In genomic region chr1:107963601-107964396, GRCh38 we compare ENCODE assay signal across 8 cellular contexts. TPM values are rescaled to one million over a fixed set of nuclear protein-coding genes. Genes with fewer than 3 reads are reported as not detected.
DNase-seq lines count a peak whose midpoint lies in the region; ATAC-seq and TF ChIP-seq lines count a peak whose summit lies in the region.

No MANE protein-coding gene starts in this region.

- H3K9me3 ChIP-seq in breast epithelium = no peaks in the 10 kb centered on the region

- no peaks in the 10 kb centered on the region for H3K27me3 ChIP-seq in breast epithelium

- peak overlapping the region; percentile 49 to 72 (median 70) for H3K4me3 ChIP-seq in breast epithelium

- peak; percentile 19 for DNase-seq in A172 (ENCODE audit: low spot score)
- DNase-seq in T-helper 1 cell = peak in 4 of 5 donors; percentile 5 to 65 (median 12)
- no peak for DNase-seq in breast epithelium (ENCODE audit: low spot score in 2 of 2)
- peak; percentile 18 for DNase-seq in kidney glomerular epithelial cell (lab: John Stamatoyannopoulos, UW)
- peak; percentile 56 to 58 for DNase-seq in stimulated activated CD4-positive, alpha-beta T cell treated with anti-CD3 and anti-CD28 coated beads, Interleukin-2, amount 100 ng/mL, for 24 hours
- DNase-seq in NCI-H226 = no peak

- no peak for TF ChIP-seq CTCF in breast epithelium (IDR thresholded peaks at IDR 0.05)

- ATAC-seq in GM18873 (IDR thresholded peaks at IDR 0.05; ENCODE audit: low FRiP score, unreplicated experiment) (peak; percentile 85), HG03108 (IDR thresholded peaks at IDR 0.05; ENCODE audit: unreplicated experiment) (peak; percentile 75)

- intact Hi-C loops in breast epithelium (cut with DNase I; ENCODE audit: low total_unique reads) = no loop called here

- H3K4me1 ChIP-seq in breast epithelium = peaks cover 0 to 4% of the 10 kb centered on the region in 2 donors

- no peaks in the 10 kb centered on the region for H3K36me3 ChIP-seq in breast epithelium

- TF ChIP-seq POLR2A in breast epithelium (IDR thresholded peaks at IDR 0.05) = no peak

- peak overlapping the region; percentile 56 to 78 for H3K27ac ChIP-seq in breast epithelium

RNA-seq across cellular contexts. Expression of gene VAV3, which starts 1.2 kb away (rescaled TPM):
- 0.65 and 0.88 TPM in 2 replicates for total RNA-seq in A172 (2014; rRNA removed; shearing (Covaris generic))
- total RNA-seq in breast epithelium = 100 to 1,000 TPM in 2 of 3 donors, 1 to 10 TPM in 1; 8.0 to 153 (median 113) TPM

Comparison
In these comparisons a context has a peak if more than half of its experiments do, and no peak if none do; other contexts are left out.
1. DNase-seq: peak in A172 (single experiment), T-helper 1 cell (4 of 5), kidney glomerular epithelial cell (single experiment) and stimulated activated CD4-positive, alpha-beta T cell treated with anti-CD3 and anti-CD28 coated beads, Interleukin-2, amount 100 ng/mL, for 24 hours (2 of 2); none in breast epithelium (0 of 2) and NCI-H226 (single experiment).